Comparison of ENCODE assay signal across 10 cellular contexts in genomic region chr20:23358923-23359572, GRCh38. TPM values are rescaled to one million over a fixed set of nuclear protein-coding genes. Genes with fewer than 3 reads are reported as not detected.
DNase-seq lines count a peak whose midpoint lies in the region; TF ChIP-seq lines count a peak whose summit lies in the region.
"Had no signal": no experiment of that assay in that cellular context is flagged by ENCODE, and none has a peak within 500 bp of the region (broad histone marks: within the 10 kb centered on the region; RNA-seq: fewer than 3 reads in every experiment).

No MANE protein-coding gene starts in this region.

- TF ChIP-seq CTCF in 22Rv1 (IDR thresholded peaks at IDR 0.05) (no peak), H9 (conservative IDR thresholded peaks at IDR 0.05) (no peak), adrenal gland (IDR thresholded peaks at IDR 0.05) (no peak)

- DNase-seq in H9 = no peak
- DNase-seq in adrenal gland = no peak
- no peak for DNase-seq in DMS153 treated with DMSO at 0.1 percent for 48 hours (lab: John Stamatoyannopoulos, UW; ENCODE audit: unreplicated experiment)
- no peak for DNase-seq in GM19238 (ENCODE audit: insufficient read length, low spot score)
- no peak for DNase-seq in cortex of kidney (lab: John Stamatoyannopoulos, UW)
- DNase-seq in SW 1271 (lab: John Stamatoyannopoulos, UW) = no peak
- DNase-seq: GDM1, HCEC 1CT had no signal

- peaks cover 3% of the 10 kb centered on the region for H3K79me1 ChIP-seq in H9 (ENCODE audit: insufficient read depth, low read depth, low read length, poor library complexity, severe bottlenecking)

- H4K5ac ChIP-seq in H9 (ENCODE audit: insufficient read length, low read depth, low read length) = no peak overlapping the region

- peaks cover 26 to 28% of the 10 kb centered on the region in 2 experiments for H3K4me1 Mint-ChIP-seq in H9

- H3K14ac ChIP-seq in H9 (ENCODE audit: insufficient read depth, low read length) = no peak overlapping the region

- H3K9me3 ChIP-seq in H9 (ENCODE audit: control insufficient read depth, low read depth, low read length) (no peaks in the 10 kb centered on the region), adrenal gland (replicated peaks in 1 of 3) (no peaks in the 10 kb centered on the region), mucosa of stomach (ENCODE audit: control insufficient read depth, low read length) (no peaks in the 10 kb centered on the region)

- H3K4me1 ChIP-seq in H9 (ENCODE audit: insufficient read depth, low read length) (no peaks in the 10 kb centered on the region; the same call in 1 of the 2 replicates), adrenal gland (replicated peaks in 1 of 2) (peaks cover 17 to 25% of the 10 kb centered on the region in 2 donors), mucosa of stomach (ENCODE audit: control insufficient read depth, insufficient read depth, low read length) (peaks cover 41% of the 10 kb centered on the region)

- H3K27me3 ChIP-seq in H9 (ENCODE audit: insufficient read depth, low read length) (no peaks in the 10 kb centered on the region), adrenal gland (no peaks in the 10 kb centered on the region), mucosa of stomach (ENCODE audit: control insufficient read depth, insufficient read depth, low read length) (no peaks in the 10 kb centered on the region)

- no peak overlapping the region for H3K56ac ChIP-seq in H9 (ENCODE audit: insufficient read length, low read depth, low read length)

- no CpG with 5 or more reads among the region's 7 CpGs for WGBS in H9 (ENCODE audit: extremely low coverage, insufficient read length, low lambda C conversion rate)
- WGBS in adrenal gland, 4 donors = 55 to 74% (median 65%) methylated on average over 6 to 7 of the region's 7 CpGs

- H3K23ac ChIP-seq in H9 (ENCODE audit: insufficient read length, low read depth, low read length) = no peak overlapping the region

- H3K23me2 ChIP-seq in H9 (ENCODE audit: insufficient read length, low read depth, low read length, poor library complexity, severe bottlenecking) = peaks cover 13% of the 10 kb centered on the region

- H3K27me3 Mint-ChIP-seq in H9 (ENCODE audit: low read depth) = no peaks in the 10 kb centered on the region

- H3K9ac ChIP-seq in H9 (ENCODE audit: extremely low read depth, insufficient read length, low read length) (no peak overlapping the region), mucosa of stomach (ENCODE audit: low read length) (peak overlapping the region; percentile 20)

- H3K36me3 Mint-ChIP-seq in H9 (ENCODE audit: insufficient read depth in 1 of 3, low read depth in 3 of 3) = peaks cover 4 to 11% (median 8%) of the 10 kb centered on the region in 3 experiments; a peak in 6 of 7 replicates

- no peak overlapping the region for H3K4ac ChIP-seq in H9 (ENCODE audit: low read depth, low read length)

- no peak for TF ChIP-seq POLR2A in adrenal gland (IDR thresholded peaks at IDR 0.05)

- H3K18ac ChIP-seq in H9 (ENCODE audit: insufficient read length, low read depth, low read length) = no peak overlapping the region

- H4K91ac ChIP-seq in H9 (ENCODE audit: insufficient read length, low read depth, low read length) = no peak overlapping the region

- H3K4me2 ChIP-seq in H9 (ENCODE audit: insufficient read depth, insufficient read length, low read length) = peak overlapping the region; percentile 18

- peaks cover 5% of the 10 kb centered on the region; the same call in 1 of the 2 replicates for H3K79me2 ChIP-seq in H9 (ENCODE audit: insufficient read depth, low read length)

- H3K27ac ChIP-seq in 22Rv1 (peak overlapping the region; percentile 98), H9 (ENCODE audit: insufficient read length, low read depth, low read length) (no peak overlapping the region), adrenal gland (peak overlapping the region in 4 of 5 donors; percentile 11 to 98 (median 93))

- no peaks in the 10 kb centered on the region; a peak in 1 of 5 replicates for H3K9me3 Mint-ChIP-seq in H9

- H2BK120ac ChIP-seq in H9 (ENCODE audit: low read depth, low read length, poor library complexity, severe bottlenecking) = no peak overlapping the region

- H3K36me3 ChIP-seq in adrenal gland (replicated peaks in 1 of 2) = peaks cover 0 to 6% of the 10 kb centered on the region in 2 donors
- no peaks in the 10 kb centered on the region for H3K36me3 ChIP-seq in mucosa of stomach (ENCODE audit: control insufficient read depth, insufficient read depth, low read length)

- no peak overlapping the region for H2BK20ac ChIP-seq in H9 (ENCODE audit: low read depth, low read length, poor library complexity, severe bottlenecking)

- H4K8ac ChIP-seq in H9 (replicated peaks; ENCODE audit: insufficient read length, low read depth, low read length) = no peak overlapping the region

- no peak overlapping the region for H2AK5ac ChIP-seq in H9 (ENCODE audit: insufficient read length, low read length)

- intact Hi-C loops in adrenal gland (cut with DNase I) = loop anchor here in 1 of 2 donors (10.0 kb wide), 1 partner anchor 276 kb away; the partner anchor contains the start of gene CST3

- no peak overlapping the region for H2AFZ ChIP-seq in H9 (ENCODE audit: low read length)

- no peak overlapping the region for H3K27ac Mint-ChIP-seq in H9

- no peak overlapping the region; a peak in 1 of 5 replicates for H3K4me3 Mint-ChIP-seq in H9

- H2BK12ac ChIP-seq in H9 (ENCODE audit: insufficient read length, low read depth, low read length) = no peak overlapping the region

- no peaks in the 10 kb centered on the region for H4K20me1 ChIP-seq in H9 (ENCODE audit: control insufficient read depth, insufficient read depth, insufficient read length)

- no peak overlapping the region for H3T11ph ChIP-seq in H9 (ENCODE audit: low read length)

- H3K4me3 ChIP-seq in adrenal gland (peak overlapping the region in 1 of 4 donors; percentile 66), mucosa of stomach (ENCODE audit: low read length) (no peak overlapping the region)

- no peak overlapping the region for H2BK5ac ChIP-seq in H9 (ENCODE audit: insufficient read length, low read length)

- no peak overlapping the region for H2BK15ac ChIP-seq in H9 (ENCODE audit: low read depth, low read length)

RNA-seq across cellular contexts. Expression of gene GZF1, which starts 2.9 kb away (rescaled TPM):
- total RNA-seq in H9 (2021) (13.0 and 17.0 TPM in 2 replicates), adrenal gland (10 to 100 TPM; 11.1 to 31.7 (median 21.1) TPM)
- 10 to 100 TPM in 1 of 3 donors, 1 to 10 TPM in 2; 8.0 to 19.5 (median 8.2) TPM for polyA plus RNA-seq in adrenal gland

RNA-seq across cellular contexts. Expression of gene NXT1, which starts 8.5 kb away (rescaled TPM):
- total RNA-seq in H9 (2021) = 25.5 and 27.1 TPM in 2 replicates
- 10 to 100 TPM; 11.1 to 43.8 (median 20.3) TPM for total RNA-seq in adrenal gland
- 10 to 100 TPM in 2 of 3 donors, 1 to 10 TPM in 1; 9.2 to 17.0 (median 15.5) TPM for polyA plus RNA-seq in adrenal gland
